9 cellular contexts compared by ENCODE assay signal in genomic region chr20:3658708-3659491, GRCh38. TPM values are rescaled to one million over a fixed set of nuclear protein-coding genes. Genes with fewer than 3 reads are reported as not detected.
DNase-seq lines count a peak whose midpoint lies in the region; ATAC-seq, FAIRE-seq and TF ChIP-seq lines count a peak whose summit lies in the region.
"Had no signal": no experiment of that assay in that cellular context is flagged by ENCODE, and none has a peak within 500 bp of the region (broad histone marks: within the 10 kb centered on the region; RNA-seq: fewer than 3 reads in every experiment).

No MANE protein-coding gene starts in this region.

- peak; percentile 91 for ATAC-seq in HG02973 (IDR thresholded peaks at IDR 0.05; ENCODE audit: unreplicated experiment)
- peak; percentile 77 for ATAC-seq in stimulated activated effector memory CD8-positive, alpha-beta T cell treated with anti-CD3 and anti-CD28 coated beads, Interleukin-12 subunit alpha, Interleukin-12 subunit beta, amount 100 ng/mL, for 72 hours

- no peaks in the 10 kb centered on the region for H3K4me1 ChIP-seq in Caco-2

- no peak for FAIRE-seq in frontal cortex (lab: Jason Lieb, UNC)

- no peak for TF ChIP-seq CTCF in Caco-2 (IDR thresholded peaks at IDR 0.05; ENCODE audit: insufficient read depth in 1 of 2, low read depth in 1 of 2, low read length in 1 of 2, severe bottlenecking in 1 of 2, unreplicated experiment in 1 of 2)

- intact Hi-C loops in Caco-2 (cut with micrococcal nuclease; ENCODE audit: unreplicated experiment), result no loop called here

- POLR2A ChIA-PET in Caco-2 (lab: Charles Lee), result no interaction called here

- no TSS peak for BruUV-seq in Caco-2 (replicated peaks; lab: Mats Ljungman, UMichigan)

- H3K27ac Mint-ChIP-seq in stimulated activated effector memory CD8-positive, alpha-beta T cell treated with anti-CD3 and anti-CD28 coated beads, Interleukin-12 subunit alpha, Interleukin-12 subunit beta, amount 100 ng/mL, for 72 hours, result no peak overlapping the region
- no peak overlapping the region for H3K27ac Mint-ChIP-seq in Caco-2 (ENCODE audit: unreplicated experiment)

- DNase-seq in activated CD8-positive, alpha-beta memory T cell treated with anti-CD3 and anti-CD28 coated beads, Interleukin-2, amount 50 U/mL, for 48 hours, result peak; percentile 48
- DNase-seq in activated CD8-positive, alpha-beta memory T cell treated with anti-CD3 and anti-CD28 coated beads for 24 hours, result no peak
- peak; percentile 35 for DNase-seq in OCI-M1 (lab: John Stamatoyannopoulos, UW)
- DNase-seq in stimulated activated effector memory CD8-positive, alpha-beta T cell treated with anti-CD3 and anti-CD28 coated beads, Interleukin-12 subunit alpha, Interleukin-12 subunit beta, amount 100 ng/mL, for 72 hours (ENCODE audit: low spot score in 2 of 2), result no peak
- no peak for DNase-seq in DMS 273 treated with DMSO at 0.1 percent for 48 hours (lab: John Stamatoyannopoulos, UW)
- DNase-seq in Caco-2, result no peak
- no peak for DNase-seq in frontal cortex (ENCODE audit: low spot score in 2 of 2)

- no peaks in the 10 kb centered on the region for H3K9me3 Mint-ChIP-seq in stimulated activated effector memory CD8-positive, alpha-beta T cell treated with anti-CD3 and anti-CD28 coated beads, Interleukin-12 subunit alpha, Interleukin-12 subunit beta, amount 100 ng/mL, for 72 hours
- no peaks in the 10 kb centered on the region for H3K9me3 Mint-ChIP-seq in Caco-2 (ENCODE audit: unreplicated experiment)

- CTCF ChIA-PET in Caco-2 (lab: Charles Lee), result no interaction called here

- no peaks in the 10 kb centered on the region for H3K27me3 ChIP-seq in Caco-2 (replicated peaks; ENCODE audit: control insufficient read depth, insufficient read depth, low read length)

- no peaks in the 10 kb centered on the region for H3K9me3 ChIP-seq in Caco-2
- H3K9me3 ChIP-seq: SJSA1 had no signal

- H3K27me3 Mint-ChIP-seq in Caco-2 (ENCODE audit: insufficient read depth, unreplicated experiment), result peaks cover 3% of the 10 kb centered on the region

- peaks cover 28% of the 10 kb centered on the region for H3K4me1 Mint-ChIP-seq in stimulated activated effector memory CD8-positive, alpha-beta T cell treated with anti-CD3 and anti-CD28 coated beads, Interleukin-12 subunit alpha, Interleukin-12 subunit beta, amount 100 ng/mL, for 72 hours
- no peaks in the 10 kb centered on the region for H3K4me1 Mint-ChIP-seq in Caco-2 (ENCODE audit: low read depth, unreplicated experiment)

- H3K4me3 ChIP-seq in Caco-2 (ENCODE audit: low read depth, low read length), result no peak overlapping the region
- H3K4me3 ChIP-seq: SJSA1 had no signal

- H3K4me3 Mint-ChIP-seq in stimulated activated effector memory CD8-positive, alpha-beta T cell treated with anti-CD3 and anti-CD28 coated beads, Interleukin-12 subunit alpha, Interleukin-12 subunit beta, amount 100 ng/mL, for 72 hours, result peak overlapping the region; percentile 38
- no peak overlapping the region for H3K4me3 Mint-ChIP-seq in Caco-2 (ENCODE audit: unreplicated experiment)

- no peaks in the 10 kb centered on the region for H3K36me3 ChIP-seq in Caco-2 (ENCODE audit: control insufficient read depth, insufficient read depth, low read length)
- H3K36me3 ChIP-seq: SJSA1 had no signal

- H3K36me3 Mint-ChIP-seq in stimulated activated effector memory CD8-positive, alpha-beta T cell treated with anti-CD3 and anti-CD28 coated beads, Interleukin-12 subunit alpha, Interleukin-12 subunit beta, amount 100 ng/mL, for 72 hours, result no peaks in the 10 kb centered on the region
- H3K36me3 Mint-ChIP-seq in Caco-2 (ENCODE audit: insufficient read depth, unreplicated experiment), result no peaks in the 10 kb centered on the region

RNA-seq across cellular contexts. Expression of gene GFRA4, which starts 4.3 kb away (rescaled TPM):
- total RNA-seq in Caco-2 (2022), result not detected in 2 replicates
- not detected for total RNA-seq in frontal cortex
- total RNA-seq: SJSA1 had no signal

RNA-seq across cellular contexts. Expression of gene ADAM33, which starts 22.9 kb away (rescaled TPM):
- total RNA-seq in Caco-2 (2022) (0.12 and 0.23 TPM in 2 replicates), frontal cortex (2.4 TPM)
- total RNA-seq: SJSA1 had no signal

RNA-seq across cellular contexts. Expression of gene SIGLEC1, which starts 53.5 kb away (rescaled TPM):
- total RNA-seq in Caco-2 (2022) (not detected in 2 replicates), frontal cortex (under 0.01 TPM)
- total RNA-seq: SJSA1 had no signal

Comparison
In these comparisons a context has a peak if more than half of its experiments do, and no peak if none do; other contexts are left out.
1. DNase-seq: peak in activated CD8-positive, alpha-beta memory T cell treated with anti-CD3 and anti-CD28 coated beads, Interleukin-2, amount 50 U/mL, for 48 hours (single experiment) and OCI-M1 (single experiment); none in activated CD8-positive, alpha-beta memory T cell treated with anti-CD3 and anti-CD28 coated beads for 24 hours (single experiment), stimulated activated effector memory CD8-positive, alpha-beta T cell treated with anti-CD3 and anti-CD28 coated beads, Interleukin-12 subunit alpha, Interleukin-12 subunit beta, amount 100 ng/mL, for 72 hours (0 of 2), DMS 273 treated with DMSO at 0.1 percent for 48 hours (single experiment), Caco-2 (0 of 2) and frontal cortex (0 of 2).